Comparison of ENCODE assay signal across 10 cellular contexts in the genomic region with DNA sequence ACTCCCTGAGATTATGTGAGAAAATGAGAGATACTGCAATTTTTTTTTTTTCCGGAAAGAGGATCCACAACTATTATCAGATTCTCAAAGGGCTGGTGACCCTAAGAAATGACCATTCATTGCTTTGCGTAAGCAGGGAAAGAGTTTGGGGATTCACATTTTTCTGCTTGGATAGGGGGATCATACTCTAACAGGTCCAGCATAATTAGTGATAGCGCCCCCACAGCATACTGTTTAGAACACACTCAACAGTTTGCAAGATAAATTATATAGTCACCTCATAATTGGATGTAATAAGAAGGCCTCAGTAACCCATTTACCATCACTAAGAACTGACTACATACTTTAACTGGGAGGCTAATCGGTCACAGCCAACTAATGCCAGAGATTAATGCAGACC. TPM values are rescaled to one million over a fixed set of nuclear protein-coding genes. Genes with fewer than 3 reads are reported as not detected.
DNase-seq lines count a peak whose midpoint lies in the region; ATAC-seq, FAIRE-seq and TF ChIP-seq lines count a peak whose summit lies in the region.
"Had no signal": no experiment of that assay in that cellular context is flagged by ENCODE, and none has a peak within 500 bp of the region (broad histone marks: within the 10 kb centered on the region; RNA-seq: fewer than 3 reads in every experiment).

No MANE protein-coding gene starts in this region.

- H3K27ac ChIP-seq in astrocyte (ENCODE audit: low read depth, low read length) (no peak overlapping the region), muscle layer of duodenum (ENCODE audit: low read length) (no peak overlapping the region)

- no peak for TF ChIP-seq POLR2A in lower leg skin (IDR thresholded peaks at IDR 0.05)

- H3K4me3 Mint-ChIP-seq in astrocyte (ENCODE audit: unreplicated experiment) = peak overlapping the region; percentile 100

- peak overlapping the region; percentile 86 for H3K4me2 ChIP-seq in astrocyte (ENCODE audit: low read length)

- no peak overlapping the region for H2AFZ ChIP-seq in astrocyte (ENCODE audit: low read depth, low read length)

- in situ Hi-C loops in KBM-7 (cut with MboI; ENCODE audit: low pct_unique_long_range_greater_than_20kb, low sequenced_read_pairs) = no loop called here

- H3K36me3 ChIP-seq in astrocyte (ENCODE audit: insufficient read depth, low read length) = peaks cover 39% of the 10 kb centered on the region
- peaks cover 23 to 35% of the 10 kb centered on the region in 2 donors for H3K36me3 ChIP-seq in muscle layer of duodenum (ENCODE audit: control insufficient read depth in 1 of 2, insufficient read depth in 2 of 2, low read length in 2 of 2)

- 67 to 68% methylated on average over 4 of the region's 4 CpGs for WGBS in lower leg skin, 2 donors

- peaks cover 10% of the 10 kb centered on the region for H3K36me3 Mint-ChIP-seq in astrocyte (ENCODE audit: low read depth, unreplicated experiment)

- DNase-seq in DMS114 treated with DMSO at 0.1 percent for 48 hours (lab: John Stamatoyannopoulos, UW; ENCODE audit: unreplicated experiment) (peak; percentile 37), KBM-7 (peak; percentile 46), astrocyte (ENCODE audit: low read depth) (no peak), lower leg skin (ENCODE audit: low spot score in 2 of 2) (no peak), GOT3 (lab: John Stamatoyannopoulos, UW) (no peak), mucosa of gallbladder (ENCODE audit: low spot score) (no peak)

- H3K4me1 Mint-ChIP-seq in astrocyte (ENCODE audit: low read depth, unreplicated experiment) = peaks cover 1% of the 10 kb centered on the region

- ATAC-seq in GM18867 (IDR thresholded peaks at IDR 0.05; ENCODE audit: unreplicated experiment) = no peak

- H3K9me3 ChIP-seq in astrocyte (ENCODE audit: insufficient read depth, low read depth, low read length) (no peaks in the 10 kb centered on the region), muscle layer of duodenum (ENCODE audit: control insufficient read depth in 1 of 2, low read length in 2 of 2) (no peaks in the 10 kb centered on the region)

- no peaks in the 10 kb centered on the region for H3K27me3 Mint-ChIP-seq in astrocyte (ENCODE audit: low read depth, unreplicated experiment)

- H3K4me3 ChIP-seq in astrocyte (ENCODE audit: insufficient read depth, low read depth, low read length) (peak overlapping the region; percentile 93), muscle layer of duodenum (ENCODE audit: low read depth in 1 of 2, low read length in 2 of 2) (peak overlapping the region; percentile 97 to 99), lower leg skin (ENCODE audit: low read depth, poor library complexity, severe bottlenecking) (no peak overlapping the region)

- TF ChIP-seq CTCF in astrocyte (IDR thresholded peaks at IDR 0.05; ENCODE audit: insufficient read depth, low read depth, low read length) = peak; percentile 14
- no peak for TF ChIP-seq CTCF in lower leg skin (IDR thresholded peaks at IDR 0.05)

- H3K27ac Mint-ChIP-seq in astrocyte (ENCODE audit: unreplicated experiment) = peak overlapping the region; percentile 10

- intact Hi-C loops in lower leg skin (cut with DNase I; ENCODE audit: low total_unique reads) = no loop called here

- H3K27me3 ChIP-seq in astrocyte (ENCODE audit: insufficient read depth, low read length) (no peaks in the 10 kb centered on the region), muscle layer of duodenum (ENCODE audit: low read depth, low read length) (no peaks in the 10 kb centered on the region)

- peaks cover 47% of the 10 kb centered on the region for H4K20me1 ChIP-seq in astrocyte (ENCODE audit: insufficient read depth, low read length)

- H3K9me3 Mint-ChIP-seq in astrocyte (ENCODE audit: unreplicated experiment) = peaks cover 2% of the 10 kb centered on the region

- H3K4me1 ChIP-seq in astrocyte (ENCODE audit: insufficient read depth, low read length) (peaks cover 17% of the 10 kb centered on the region), muscle layer of duodenum (ENCODE audit: control insufficient read depth in 1 of 2, insufficient read depth in 2 of 2, low read length in 2 of 2) (peaks cover 17 to 21% of the 10 kb centered on the region in 2 donors)

- H3K79me2 ChIP-seq in astrocyte (ENCODE audit: insufficient read depth, low read length) = peaks cover 47% of the 10 kb centered on the region

- H3K9ac ChIP-seq in astrocyte (ENCODE audit: low read length) = peak overlapping the region; percentile 42

- FAIRE-seq in astrocyte (lab: Jason Lieb, UNC) = no peak
- FAIRE-seq: islet of Langerhans had no signal

RNA-seq across cellular contexts. Expression of a gene that starts 1.9 kb away (rescaled TPM):
- total RNA-seq in astrocyte (343 and 360 TPM in 2 replicates), lower leg skin (100 to 1,000 TPM; 119 to 202 (median 150) TPM), mucosa of gallbladder (202 TPM)

RNA-seq across cellular contexts. Expression of a gene that starts 2.1 kb away (rescaled TPM):
- 1.0 and 1.2 TPM in 2 replicates for total RNA-seq in astrocyte
- 1 to 10 TPM in 1 of 4 donors, not detected in 3; 3.2 TPM for total RNA-seq in lower leg skin
- not detected for total RNA-seq in mucosa of gallbladder
- total RNA-seq: temporal lobe had no signal

RNA-seq across cellular contexts. Expression of a gene that starts 32.8 kb away (rescaled TPM):
- total RNA-seq in astrocyte (not detected in 2 replicates), lower leg skin (10 to 100 TPM in 1 of 4 donors, 1 to 10 TPM in 3; 3.5 to 14.2 (median 9.3) TPM), mucosa of gallbladder (0.29 TPM)
- total RNA-seq: temporal lobe had no signal

RNA-seq across cellular contexts. Expression of a gene that starts 37.1 kb away (rescaled TPM):
- total RNA-seq in astrocyte = 0.34 TPM in 1 of 2 replicates, not detected in the other
- total RNA-seq in lower leg skin = not detected
- total RNA-seq in mucosa of gallbladder = not detected

RNA-seq across cellular contexts. Expression of a gene that starts 40.8 kb away (rescaled TPM):
- total RNA-seq in astrocyte = 43.6 and 52.5 TPM in 2 replicates
- 10 to 100 TPM; 21.9 to 49.1 (median 34.5) TPM for total RNA-seq in lower leg skin
- total RNA-seq in mucosa of gallbladder = 67.1 TPM

Comparison
In these comparisons a context has a peak if more than half of its experiments do, and no peak if none do; other contexts are left out.
1. DNase-seq: peak in DMS114 treated with DMSO at 0.1 percent for 48 hours (single experiment) and KBM-7 (single experiment); none in astrocyte (single experiment), lower leg skin (0 of 2), GOT3 (single experiment) and mucosa of gallbladder (single experiment).